Comparison of ENCODE assay signal across 8 cellular contexts in the genomic region with DNA sequence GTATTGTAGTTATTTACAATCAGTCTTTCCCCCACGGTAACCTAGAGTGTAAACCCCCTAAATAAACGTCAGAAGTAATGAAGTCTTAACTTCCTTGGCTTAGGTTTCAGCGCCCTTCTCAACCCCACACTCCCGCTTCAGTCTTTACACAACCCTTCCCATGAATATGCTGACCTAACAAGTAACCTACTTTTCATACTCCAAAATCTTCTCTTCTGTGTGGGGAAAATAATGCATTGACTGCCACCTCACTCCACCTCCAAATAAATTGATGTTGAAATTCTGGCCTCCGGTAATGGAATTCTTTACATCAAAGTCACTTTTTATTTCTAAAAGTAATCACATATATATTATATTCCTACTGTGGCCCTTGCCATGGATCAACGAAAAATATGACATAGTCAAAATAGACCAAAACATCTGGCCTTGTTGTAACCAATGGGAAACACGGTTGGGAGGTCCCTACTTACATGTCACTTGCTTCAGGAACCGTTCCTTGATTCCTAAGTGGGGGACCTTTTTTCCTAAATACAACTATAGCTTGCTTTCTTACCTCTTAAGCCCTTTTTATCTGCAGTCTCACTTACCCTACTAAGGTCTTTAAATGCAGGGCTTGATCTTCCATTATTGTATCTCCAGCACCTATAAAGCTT. TPM values are rescaled to one million over a fixed set of nuclear protein-coding genes. Genes with fewer than 3 reads are reported as not detected.
DNase-seq lines count a peak whose midpoint lies in the region; ATAC-seq and TF ChIP-seq lines count a peak whose summit lies in the region.

No MANE protein-coding gene starts in this region.

- H3K4me3 ChIP-seq in endodermal cell (ENCODE audit: low read length) = peak overlapping the region; percentile 87

- H3K27me3 Mint-ChIP-seq in endodermal cell (ENCODE audit: insufficient read depth) (no peaks in the 10 kb centered on the region), progenitor cell of endocrine pancreas (no peaks in the 10 kb centered on the region)

- no peaks in the 10 kb centered on the region for H3K36me3 Mint-ChIP-seq in endodermal cell (ENCODE audit: low read depth)
- no peaks in the 10 kb centered on the region for H3K36me3 Mint-ChIP-seq in progenitor cell of endocrine pancreas (ENCODE audit: insufficient read depth)

- H3K9me3 Mint-ChIP-seq in endodermal cell (no peaks in the 10 kb centered on the region), progenitor cell of endocrine pancreas (ENCODE audit: low read depth) (no peaks in the 10 kb centered on the region)

- 2 to 15% methylated on average over 5 to 8 of the region's 8 CpGs for WGBS in endodermal cell (ENCODE audit: insufficient coverage in 1 of 2, insufficient read length in 1 of 2), 2 experiments

- H3K36me3 ChIP-seq in endodermal cell (ENCODE audit: control insufficient read depth, insufficient read depth, low read length) = no peaks in the 10 kb centered on the region

- peak overlapping the region; percentile 97 for H3K27ac ChIP-seq in endodermal cell (ENCODE audit: low read depth, low read length)

- H3K4me1 ChIP-seq in endodermal cell (ENCODE audit: control insufficient read depth, insufficient read depth, low read length) = peaks cover 3% of the 10 kb centered on the region

- no peaks in the 10 kb centered on the region for H3K9me3 ChIP-seq in endodermal cell (ENCODE audit: control insufficient read depth, low read length)

- TF ChIP-seq CTCF in endodermal cell (conservative IDR thresholded peaks at IDR 0.05) = no peak
- TF ChIP-seq CTCF in progenitor cell of endocrine pancreas (IDR thresholded peaks at IDR 0.05; ENCODE audit: unreplicated experiment) = no peak

- DNase-seq in NCI-H1417 (lab: John Stamatoyannopoulos, UW) = peak in 2 of 3 experiments; percentile 19 to 46
- DNase-seq in NCI-H1417 treated with DMSO at 0.1 percent for 48 hours (lab: John Stamatoyannopoulos, UW) = no peak
- DNase-seq in OCI-M1 (lab: John Stamatoyannopoulos, UW) = peak; percentile 61
- no peak for DNase-seq in endodermal cell
- DNase-seq in progenitor cell of endocrine pancreas (ENCODE audit: low spot score, unreplicated experiment) = no peak
- DNase-seq in middle frontal gyrus (ENCODE audit: extremely low spot score, low spot score) = no peak

- no peaks in the 10 kb centered on the region for H3K27me3 ChIP-seq in endodermal cell (ENCODE audit: control insufficient read depth, insufficient read depth, low read length, poor library complexity, severe bottlenecking)

- H3K4me3 Mint-ChIP-seq in endodermal cell (peak overlapping the region; percentile 93), progenitor cell of endocrine pancreas (ENCODE audit: low read depth) (peak overlapping the region; percentile 91)

- peak overlapping the region; percentile 97 for H3K27ac Mint-ChIP-seq in endodermal cell
- H3K27ac Mint-ChIP-seq in progenitor cell of endocrine pancreas = peak overlapping the region; percentile 98

- ATAC-seq in GM18907 (IDR thresholded peaks at IDR 0.05; ENCODE audit: unreplicated experiment) = no peak
- no peak for ATAC-seq in GM19035 (IDR thresholded peaks at IDR 0.05; ENCODE audit: unreplicated experiment)

- H3K9ac ChIP-seq in endodermal cell (ENCODE audit: extremely low read depth, low read length, poor library complexity, severe bottlenecking) = peak overlapping the region; percentile 83

- H3K4me1 Mint-ChIP-seq in endodermal cell (peaks cover 22% of the 10 kb centered on the region), progenitor cell of endocrine pancreas (ENCODE audit: low read depth) (peaks cover 17% of the 10 kb centered on the region)

RNA-seq across cellular contexts. Expression of gene GEN1, which starts 1.0 kb away (rescaled TPM):
- total RNA-seq in endodermal cell = 10 to 100 TPM; 24.5 to 34.5 TPM
- 12.6 TPM for polyA plus RNA-seq in endodermal cell (2013, experiment 1 of 2)
- 16.9 TPM for polyA plus RNA-seq in endodermal cell (2013, experiment 2 of 2)
- 21.7 and 22.6 TPM in 2 replicates for total RNA-seq in progenitor cell of endocrine pancreas

RNA-seq across cellular contexts. Expression of gene SMC6, which starts 1.3 kb away (rescaled TPM):
- total RNA-seq in endodermal cell (10 to 100 TPM; 38.3 to 48.3 TPM), progenitor cell of endocrine pancreas (26.0 and 26.8 TPM in 2 replicates)
- polyA plus RNA-seq in endodermal cell (2013, experiment 1 of 2) = 26.9 TPM
- 27.0 TPM for polyA plus RNA-seq in endodermal cell (2013, experiment 2 of 2)

Comparison
In these comparisons a context has a peak if more than half of its experiments do, and no peak if none do; other contexts are left out.
1. DNase-seq: peak in NCI-H1417 (2 of 3) and OCI-M1 (single experiment); none in NCI-H1417 treated with DMSO at 0.1 percent for 48 hours (single experiment), endodermal cell (single experiment), progenitor cell of endocrine pancreas (single experiment) and middle frontal gyrus (single experiment).